In genomic region chr16:20807822-20808207, GRCh38 we compare ENCODE assay signal across 12 cellular contexts. TPM values are rescaled to one million over a fixed set of nuclear protein-coding genes. Genes with fewer than 3 reads are reported as not detected.
DNase-seq lines count a peak whose midpoint lies in the region; ATAC-seq, FAIRE-seq and TF ChIP-seq lines count a peak whose summit lies in the region.
"Had no signal": no experiment of that assay in that cellular context is flagged by ENCODE, and none has a peak within 500 bp of the region (broad histone marks: within the 10 kb centered on the region; RNA-seq: fewer than 3 reads in every experiment).

No MANE protein-coding gene starts in this region.

- peaks cover 7% of the 10 kb centered on the region for H3K4me1 Mint-ChIP-seq in neural progenitor cell

- no peaks in the 10 kb centered on the region for H3K27me3 ChIP-seq in SK-N-SH (ENCODE audit: insufficient read depth)
- H3K27me3 ChIP-seq in MG63: no peaks in the 10 kb centered on the region
- H3K27me3 ChIP-seq in adipocyte (replicated peaks; ENCODE audit: control insufficient read depth, insufficient read depth, low read length): no peaks in the 10 kb centered on the region
- no peaks in the 10 kb centered on the region for H3K27me3 ChIP-seq in neural progenitor cell

- H3K4me2 ChIP-seq in SK-N-SH (peak overlapping the region; percentile 93), neural progenitor cell (peak overlapping the region; percentile 89)

- no peak overlapping the region for H3K27ac Mint-ChIP-seq in neural progenitor cell

- H3K79me2 ChIP-seq in SK-N-SH (ENCODE audit: insufficient read depth): peaks cover 26% of the 10 kb centered on the region; the same call in 1 of the 2 replicates
- H3K79me2 ChIP-seq in neural progenitor cell (ENCODE audit: low read depth): peaks cover 18% of the 10 kb centered on the region

- TF ChIP-seq CTCF in SK-N-SH (IDR thresholded peaks at IDR 0.05) (no peak), neural progenitor cell (IDR thresholded peaks at IDR 0.05) (no peak), kidney (IDR thresholded peaks at IDR 0.05; ENCODE audit: borderline replicate concordance, extremely low read depth, insufficient read depth) (no peak)

- POLR2A ChIA-PET in SK-N-SH (lab: Yijun Ruan, JAX): no interaction called here

- H3K27me3 Mint-ChIP-seq in neural progenitor cell (ENCODE audit: insufficient read depth, low read depth): no peaks in the 10 kb centered on the region

- ATAC-seq in SK-N-SH treated with all-trans-retinoic acid at 6 μM for 48 hours (no peak), HG02840 (IDR thresholded peaks at IDR 0.05; ENCODE audit: low FRiP score, unreplicated experiment) (no peak), GM19455 (IDR thresholded peaks at IDR 0.05; ENCODE audit: unreplicated experiment) (no peak)

- H3K9me3 ChIP-seq in SK-N-SH (no peaks in the 10 kb centered on the region), MG63 (no peaks in the 10 kb centered on the region), adipocyte (ENCODE audit: control insufficient read depth, low read length) (no peaks in the 10 kb centered on the region), neural progenitor cell (ENCODE audit: low read depth) (no peaks in the 10 kb centered on the region), kidney (ENCODE audit: control insufficient read depth in 1 of 2, low read length in 2 of 2) (no peaks in the 10 kb centered on the region)

- H3K36me3 Mint-ChIP-seq in neural progenitor cell: peaks cover 6% of the 10 kb centered on the region

- peaks cover 2 to 4% of the 10 kb centered on the region in 2 experiments; a peak in 2 of 4 replicates for H3K4me1 ChIP-seq in SK-N-SH (ENCODE audit: control insufficient read depth in 1 of 2, insufficient read depth in 2 of 2, low read depth in 1 of 2, low read length in 1 of 2)
- peaks cover 3% of the 10 kb centered on the region for H3K4me1 ChIP-seq in adipocyte (ENCODE audit: control insufficient read depth, insufficient read depth, low read length)
- peaks cover 9% of the 10 kb centered on the region for H3K4me1 ChIP-seq in neural progenitor cell
- no peaks in the 10 kb centered on the region for H3K4me1 ChIP-seq in kidney (ENCODE audit: control insufficient read depth in 1 of 2, insufficient read depth in 1 of 2, low read depth in 1 of 2, low read length in 2 of 2)

- FAIRE-seq in kidney (lab: Jason Lieb, UNC): no peak
- FAIRE-seq: G401.6 had no signal

- H3K4me3 Mint-ChIP-seq in neural progenitor cell: peak overlapping the region; percentile 98

- intact Hi-C loops in kidney (cut with DNase I): no loop called here

- DNase-seq in SK-N-SH: no peak
- no peak for DNase-seq in MG63
- DNase-seq in adipocyte (ENCODE audit: low read depth): no peak
- DNase-seq in neural progenitor cell (ENCODE audit: low spot score): no peak
- no peak for DNase-seq in kidney
- DNase-seq: 8988T, amniotic stem cell, NCI-H510A had no signal

- H3K4me3 ChIP-seq in SK-N-SH (ENCODE audit: low read depth in 2 of 2, low read length in 1 of 2): peak overlapping the region in 1 of 2 experiments; percentile 82; a peak in 1 of 4 replicates
- peak overlapping the region; percentile 77 for H3K4me3 ChIP-seq in MG63
- peak overlapping the region; percentile 97 for H3K4me3 ChIP-seq in adipocyte (ENCODE audit: low read length)
- H3K4me3 ChIP-seq in neural progenitor cell: peak overlapping the region; percentile 78
- no peak overlapping the region for H3K4me3 ChIP-seq in kidney (ENCODE audit: low read length in 2 of 2)

- no peaks in the 10 kb centered on the region for H3K9me3 Mint-ChIP-seq in neural progenitor cell

- peak overlapping the region; percentile 95; the same call in 1 of the 2 replicates for H2AFZ ChIP-seq in SK-N-SH (ENCODE audit: low read depth)
- no peak overlapping the region for H2AFZ ChIP-seq in neural progenitor cell (replicated peaks)

- H3K9ac ChIP-seq in SK-N-SH (peak overlapping the region; percentile 80; the same call in 1 of the 2 replicates), adipocyte (ENCODE audit: low read length) (peak overlapping the region; percentile 92), neural progenitor cell (no peak overlapping the region), kidney (ENCODE audit: low read length in 2 of 2) (no peak overlapping the region)

- no peaks in the 10 kb centered on the region for H3K9me2 ChIP-seq in SK-N-SH

- TF ChIP-seq RAD21 in SK-N-SH (IDR thresholded peaks at IDR 0.05; ENCODE audit: low read length): no peak

- peaks cover 33% of the 10 kb centered on the region for H3F3A ChIP-seq in SK-N-SH (replicated peaks; ENCODE audit: insufficient read depth)
- peaks cover 14% of the 10 kb centered on the region for H3F3A ChIP-seq in neural progenitor cell (ENCODE audit: low read depth)

- H4K20me1 ChIP-seq in SK-N-SH (ENCODE audit: insufficient read depth) (no peaks in the 10 kb centered on the region), neural progenitor cell (ENCODE audit: low read depth) (no peaks in the 10 kb centered on the region)

- H3K27ac ChIP-seq in SK-N-SH (ENCODE audit: low read depth in 2 of 2, low read length in 1 of 2) (peak overlapping the region in 1 of 2 experiments; percentile 80; a peak in 2 of 4 replicates), neural progenitor cell (no peak overlapping the region), kidney (ENCODE audit: low read depth in 2 of 2, low read length in 2 of 2) (no peak overlapping the region)

- CTCF ChIA-PET in SK-N-SH (lab: Yijun Ruan, JAX): interaction anchor here (2.1 kb wide), 1 partner anchor 42 kb away, joined by 8 read pairs; no protein-coding TSS in a partner anchor

- WGBS in SK-N-SH (ENCODE audit: low lambda C conversion rate): 95% methylated on average over 10 of the region's 10 CpGs

- no peaks in the 10 kb centered on the region for H3K36me3 ChIP-seq in SK-N-SH (replicated peaks in 1 of 2; ENCODE audit: control insufficient read depth in 1 of 2, insufficient read depth in 2 of 2, low read length in 1 of 2)
- peaks cover 7% of the 10 kb centered on the region for H3K36me3 ChIP-seq in MG63
- no peaks in the 10 kb centered on the region for H3K36me3 ChIP-seq in adipocyte (ENCODE audit: control insufficient read depth, insufficient read depth, low read length, severe bottlenecking)
- H3K36me3 ChIP-seq in neural progenitor cell: no peaks in the 10 kb centered on the region
- no peaks in the 10 kb centered on the region for H3K36me3 ChIP-seq in kidney (ENCODE audit: control insufficient read depth in 1 of 2, insufficient read depth in 2 of 2, low read length in 2 of 2)

- TF ChIP-seq EP300 in SK-N-SH (IDR thresholded peaks at IDR 0.05; ENCODE audit: borderline replicate concordance in 1 of 2, low read depth in 1 of 2, low read length in 1 of 2): no peak

TF ChIP-seq in SK-N-SH, 30 proteins besides CTCF, POLR2A, EP300 and RAD21 (continues in another document):
- TF ChIP-seq SMC3 (IDR thresholded peaks at IDR 0.05; ENCODE audit: low read depth, low read length) (no peak), ELF1 (IDR thresholded peaks at IDR 0.05) (no peak), NFIC (IDR thresholded peaks at IDR 0.05; ENCODE audit: borderline replicate concordance) (no peak), FOXJ3 (CRISPR knock-in tag; IDR thresholded peaks at IDR 0.05) (no peak), POLR2AphosphoS5 (IDR thresholded peaks at IDR 0.05; ENCODE audit: low read depth, low read length) (no peak)

TF ChIP-seq in SK-N-SH treated with all-trans-retinoic acid at 6 μM for 48 hours, 23 proteins besides CTCF, POLR2A, EP300 and RAD21:
- no peak for TF ChIP-seq ARNTL (CRISPR knock-in tag; IDR thresholded peaks at IDR 0.05; ENCODE audit: borderline replicate concordance, low read depth)
- no peak for TF ChIP-seq TCF4 (CRISPR knock-in tag; IDR thresholded peaks at IDR 0.05; ENCODE audit: borderline replicate concordance)
- TF ChIP-seq ZNF565 (CRISPR knock-in tag; conservative IDR thresholded peaks at IDR 0.05; ENCODE audit: low read depth): no peak
- TF ChIP-seq PATZ1 (CRISPR knock-in tag; IDR thresholded peaks at IDR 0.05; ENCODE audit: borderline replicate concordance): no peak

RNA-seq across cellular contexts. Expression of gene REXO5, which starts 1.5 kb away (rescaled TPM):
- polyA plus RNA-seq in SK-N-SH (2012; rRNA removed): 3.8 and 5.2 TPM in 2 replicates
- 3.4 TPM in 2 replicates for polyA plus RNA-seq in SK-N-SH (2012; cell fraction: cytosol; rRNA removed)
- polyA plus RNA-seq in SK-N-SH (2012; cell fraction: nucleus; rRNA removed): 8.2 and 9.3 TPM in 2 replicates
- total RNA-seq in MG63 (2014; rRNA removed; shearing (Covaris generic); ENCODE audit: low replicate concordance): 16.2 and 28.8 TPM in 2 replicates
- 9.8 and 13.1 TPM in 2 replicates for total RNA-seq in neural progenitor cell (ENCODE audit: low replicate concordance)
- 2.1 TPM for total RNA-seq in kidney
- polyA plus RNA-seq in kidney (ENCODE audit: insufficient read depth, low read depth, low replicate concordance): 1.6 TPM

RNA-seq across cellular contexts. Expression of gene ERI2, which starts 1.5 kb away (rescaled TPM):
- polyA plus RNA-seq in SK-N-SH (2012; rRNA removed) (9.1 and 13.6 TPM in 2 replicates), kidney (ENCODE audit: insufficient read depth, low read depth, low replicate concordance) (7.1 TPM)
- 11.7 and 13.2 TPM in 2 replicates for polyA plus RNA-seq in SK-N-SH (2012; cell fraction: cytosol; rRNA removed)
- polyA plus RNA-seq in SK-N-SH (2012; cell fraction: nucleus; rRNA removed): 16.7 and 21.1 TPM in 2 replicates
- 14.1 and 24.4 TPM in 2 replicates for total RNA-seq in MG63 (2014; rRNA removed; shearing (Covaris generic); ENCODE audit: low replicate concordance)
- total RNA-seq in neural progenitor cell (ENCODE audit: low replicate concordance) (46.9 and 56.4 TPM in 2 replicates), kidney (14.3 TPM)

RNA-seq across cellular contexts. Expression of gene ACSM3, which starts 44.0 kb away (rescaled TPM):
- 0.44 and 0.80 TPM in 2 replicates for polyA plus RNA-seq in SK-N-SH (2012; rRNA removed)
- polyA plus RNA-seq in SK-N-SH (2012; cell fraction: cytosol; rRNA removed): 0.81 and 0.89 TPM in 2 replicates
- 0.38 and 0.42 TPM in 2 replicates for polyA plus RNA-seq in SK-N-SH (2012; cell fraction: nucleus; rRNA removed)
- 0.23 TPM in 1 of 2 replicates, not detected in the other for total RNA-seq in MG63 (2014; rRNA removed; shearing (Covaris generic); ENCODE audit: low replicate concordance)
- total RNA-seq in neural progenitor cell (ENCODE audit: low replicate concordance): 2.9 and 3.8 TPM in 2 replicates
- total RNA-seq in kidney: 31.5 TPM
- polyA plus RNA-seq in kidney (ENCODE audit: insufficient read depth, low read depth, low replicate concordance): 139 TPM

Comparison
In these comparisons a context has a peak if more than half of its experiments do, and no peak if none do; other contexts are left out.
1. H3K4me3 ChIP-seq: peak in MG63 (single experiment), adipocyte (single experiment) and neural progenitor cell (single experiment); none in kidney (0 of 2).
2. H3K9ac ChIP-seq: peak in SK-N-SH (single experiment) and adipocyte (single experiment); none in neural progenitor cell (single experiment) and kidney (0 of 2).